13 cellular contexts compared by ENCODE assay signal in genomic region chr6:147141690-147142308, GRCh38.
DNase-seq lines count a peak whose midpoint lies in the region; ATAC-seq, FAIRE-seq and TF ChIP-seq lines count a peak whose summit lies in the region.
"Had no signal": no experiment of that assay in that cellular context is flagged by ENCODE, and none has a peak within 500 bp of the region (broad histone marks: within the 10 kb centered on the region; RNA-seq: fewer than 3 reads in every experiment).

No MANE protein-coding gene starts in this region.

- intact Hi-C loops in left cardiac atrium (cut with DNase I) = no loop called here

- no peaks in the 10 kb centered on the region for H3K27me3 ChIP-seq in foreskin keratinocyte
- H3K27me3 ChIP-seq: gastroesophageal sphincter had no signal

- DNase-seq in AG08395 (ENCODE audit: low spot score) = peak; percentile 23
- DNase-seq in HTR-8/SVneo (ENCODE audit: insufficient read length, low spot score) = peak; percentile 28
- peak; percentile 52 to 71 for DNase-seq in foreskin keratinocyte
- DNase-seq in activated naive CD4-positive, alpha-beta T cell treated with Interleukin-2 at 50 U/mL for 16 hours = no peak
- DNase-seq in dermis blood vessel endothelial cell = no peak
- DNase-seq in Ammon's horn (ENCODE audit: low spot score) = no peak
- DNase-seq in left cardiac atrium = no peak
- DNase-seq: DMS79 treated with DMSO at 0.1 percent for 48 hours, MM.1S, NCI-H2107 had no signal

- peak; percentile 91 for ATAC-seq in SK-N-SH treated with all-trans-retinoic acid at 6 μM for 48 hours
- ATAC-seq in foreskin keratinocyte = peak; percentile 99
- ATAC-seq in left cardiac atrium = no peak
- ATAC-seq: gastroesophageal sphincter, GM12878 had no signal

- peak; percentile 9 for TF ChIP-seq CTCF in foreskin keratinocyte (conservative IDR thresholded peaks at IDR 0.05)

- FAIRE-seq in HTR-8/SVneo (lab: Jason Lieb, UNC) = no peak
- FAIRE-seq: GM12878 had no signal

- H3K27ac ChIP-seq in foreskin keratinocyte = no peak overlapping the region
- H3K27ac ChIP-seq: gastroesophageal sphincter had no signal

- H3K4me1 ChIP-seq in foreskin keratinocyte = no peaks in the 10 kb centered on the region
- H3K4me1 ChIP-seq: gastroesophageal sphincter had no signal

TF ChIP-seq in SK-N-SH treated with all-trans-retinoic acid at 6 μM for 48 hours, 23 proteins besides CTCF, POLR2A, EP300 and RAD21:
- TF ChIP-seq PPARA (CRISPR knock-in tag; IDR thresholded peaks at IDR 0.05; ENCODE audit: borderline replicate concordance) = no peak
TF ChIP-seq in SK-N-SH treated with all-trans-retinoic acid at 6 μM for 48 hours: peak in this region for 0.

Comparison
In these comparisons a context has a peak if more than half of its experiments do, and no peak if none do; other contexts are left out.
1. DNase-seq: peak in AG08395 (single experiment), HTR-8/SVneo (single experiment) and foreskin keratinocyte (2 of 2); none in activated naive CD4-positive, alpha-beta T cell treated with Interleukin-2 at 50 U/mL for 16 hours (single experiment), dermis blood vessel endothelial cell (single experiment), Ammon's horn (single experiment) and left cardiac atrium (single experiment).
2. ATAC-seq: peak in SK-N-SH treated with all-trans-retinoic acid at 6 μM for 48 hours (single experiment) and foreskin keratinocyte (single experiment); none in left cardiac atrium (0 of 2).